In genomic region chr5:121758640-121759039, GRCh38 we compare ENCODE assay signal across 15 cellular contexts.
"Had no signal": no experiment of that assay in that cellular context is flagged by ENCODE, and none has a peak within 500 bp of the region (broad histone marks: within the 10 kb centered on the region; RNA-seq: fewer than 3 reads in every experiment).

No MANE protein-coding gene starts in this region.

- H3K36me3 Mint-ChIP-seq: activated naive CD4-positive, alpha-beta T cell treated with anti-CD3 and anti-CD28 coated beads, Interleukin-2, amount 50 U/mL, for 24 hours had no signal

- H3K4me3 ChIP-seq: adrenal gland, gastroesophageal sphincter, hepatocyte, ovary, transverse colon had no signal

- H3K4me1 Mint-ChIP-seq: activated CD4-positive, alpha-beta T cell treated with anti-CD3 and anti-CD28 coated beads for 36 hours; activated naive CD4-positive, alpha-beta T cell treated with anti-CD3 and anti-CD28 coated beads, Interleukin-2, amount 50 U/mL, for 24 hours had no signal

- H3K27me3 ChIP-seq: adrenal gland, gastroesophageal sphincter, hepatocyte, ovary, transverse colon had no signal

- H3K4me3 Mint-ChIP-seq: activated CD4-positive, alpha-beta T cell treated with anti-CD3 and anti-CD28 coated beads for 36 hours; activated CD8-positive, alpha-beta T cell treated with anti-CD3 and anti-CD28 coated beads for 36 hours; activated naive CD4-positive, alpha-beta T cell treated with anti-CD3 and anti-CD28 coated beads, Interleukin-2, amount 50 U/mL, for 24 hours had no signal

- H3K79me2 ChIP-seq: hepatocyte had no signal

- DNase-seq: activated CD4-positive, alpha-beta T cell treated with anti-CD3 and anti-CD28 coated beads for 36 hours; activated CD8-positive, alpha-beta T cell treated with anti-CD3 and anti-CD28 coated beads for 36 hours; activated effector memory CD4-positive, alpha-beta T cell treated with anti-CD3 and anti-CD28 coated beads, Interleukin-2, amount 50 U/mL, for 16 hours; activated T-cell treated with anti-CD3 and anti-CD28 coated beads, Interleukin-2, amount 50 U/mL, for 48 hours; adrenal gland; left ventricle myocardium superior; midbrain; ovary; stimulated activated naive CD8-positive, alpha-beta T cell treated with anti-CD3 and anti-CD28 coated beads, Interleukin-15, Interleukin-2, amounts not matched to agents 100 U/mL and 50 U/mL, for 24 hours; T1000; transverse colon had no signal

- ATAC-seq: activated CD4-positive, alpha-beta T cell treated with anti-CD3 and anti-CD28 coated beads for 36 hours; activated CD8-positive, alpha-beta T cell treated with anti-CD3 and anti-CD28 coated beads for 36 hours; gastroesophageal sphincter; left ventricle myocardium superior; sciatic nerve; stimulated activated naive CD8-positive, alpha-beta T cell treated with anti-CD3 and anti-CD28 coated beads, Interleukin-15, Interleukin-2, amounts not matched to agents 100 U/mL and 50 U/mL, for 24 hours had no signal

- H3K27me3 Mint-ChIP-seq: activated CD4-positive, alpha-beta T cell treated with anti-CD3 and anti-CD28 coated beads for 36 hours; activated CD8-positive, alpha-beta T cell treated with anti-CD3 and anti-CD28 coated beads for 36 hours; activated naive CD4-positive, alpha-beta T cell treated with anti-CD3 and anti-CD28 coated beads, Interleukin-2, amount 50 U/mL, for 24 hours had no signal

- H3K4me1 ChIP-seq: adrenal gland, gastroesophageal sphincter, transverse colon had no signal

- H3K9me3 Mint-ChIP-seq: activated CD8-positive, alpha-beta T cell treated with anti-CD3 and anti-CD28 coated beads for 36 hours; activated naive CD4-positive, alpha-beta T cell treated with anti-CD3 and anti-CD28 coated beads, Interleukin-2, amount 50 U/mL, for 24 hours had no signal

- H3K27ac ChIP-seq: adrenal gland, gastroesophageal sphincter, hepatocyte, ovary, transverse colon had no signal

- H2AFZ ChIP-seq: hepatocyte had no signal

- H3K27ac Mint-ChIP-seq: activated CD4-positive, alpha-beta T cell treated with anti-CD3 and anti-CD28 coated beads for 36 hours; activated CD8-positive, alpha-beta T cell treated with anti-CD3 and anti-CD28 coated beads for 36 hours; activated naive CD4-positive, alpha-beta T cell treated with anti-CD3 and anti-CD28 coated beads, Interleukin-2, amount 50 U/mL, for 24 hours had no signal

- H3K4me2 ChIP-seq: hepatocyte had no signal

- H3K9me3 ChIP-seq: adrenal gland, gastroesophageal sphincter, ovary, transverse colon had no signal

- H3K36me3 ChIP-seq: adrenal gland, gastroesophageal sphincter, ovary, transverse colon had no signal
